Comparison of ENCODE assay signal across 26 cellular contexts in genomic region chr12:30525171-30525570, GRCh38.
"Had no signal": no experiment of that assay in that cellular context is flagged by ENCODE, and none has a peak within 500 bp of the region (broad histone marks: within the 10 kb centered on the region; RNA-seq: fewer than 3 reads in every experiment).

No MANE protein-coding gene starts in this region.

- H3K9me3 ChIP-seq: Peyer's patch had no signal

- H3K27ac ChIP-seq: brain microvascular endothelial cell, Peyer's patch, RWPE1, VCaP had no signal

- ATAC-seq: activated T-cell treated with anti-CD3 and anti-CD28 coated beads, Interleukin-2, amount 50 U/mL, for 4 hours had no signal

- DNase-seq: activated CD4-positive, alpha-beta memory T cell treated with anti-CD3 and anti-CD28 coated beads for 36 hours; activated CD4-positive, alpha-beta T cell treated with anti-CD3 and anti-CD28 coated beads, Interleukin-2, amount 10 ng/mL, durations not matched to agents 7 days and 5 days; activated CD4-positive, CD25-positive, alpha-beta regulatory T cell; activated CD8-positive, alpha-beta memory T cell treated with anti-CD3 and anti-CD28 coated beads for 24 hours; activated effector memory CD4-positive, alpha-beta T cell treated with anti-CD3 and anti-CD28 coated beads, Interleukin-2, amount 50 U/mL, for 16 hours; activated naive CD4-positive, alpha-beta T cell treated with anti-CD3 and anti-CD28 coated beads for 36 hours; activated T-cell treated with anti-CD3 and anti-CD28 coated beads, Interleukin-2, amount 50 U/mL, for 4 hours; amygdala; brain microvascular endothelial cell; cerebellar nuclear complex; KG1; NCI-H1092; NCI-H1417; NCI-H1694; NCI-H2029; NCI-H2107; NCI-H2171 treated with DMSO at 0.1 percent for 48 hours; NCI-H345; NCI-H510A; NCI-H69; NK-92 treated with Interleukin-12 subunit alpha and Interleukin-12 subunit beta, amount 100 ng/mL, for 24 hours; Peyer's patch; SHP77; T-helper 1 cell had no signal

- H3K4me1 ChIP-seq: Peyer's patch had no signal

- H3K27me3 ChIP-seq: brain microvascular endothelial cell, Peyer's patch had no signal

- H3K4me3 ChIP-seq: Peyer's patch had no signal

- H3K36me3 ChIP-seq: brain microvascular endothelial cell, Peyer's patch had no signal
